35 cellular contexts compared by ENCODE assay signal in genomic region chr1:182238421-182238820, GRCh38.
"Had no signal": no experiment of that assay in that cellular context is flagged by ENCODE, and none has a peak within 500 bp of the region (broad histone marks: within the 10 kb centered on the region; RNA-seq: fewer than 3 reads in every experiment).

No MANE protein-coding gene starts in this region.

- H3K9ac ChIP-seq: KMS-11 had no signal

- H3K4me3 ChIP-seq: MG63 had no signal

- H3K4me2 ChIP-seq: KMS-11 had no signal

- DNase-seq: Karpas-422, Kasumi-1, KG1, MG63, MM.1S, MV-4-11, NCI-H1048, NCI-H1092, NCI-H1092 treated with DMSO at 0.1 percent for 48 hours, NCI-H1105, NCI-H1105 treated with DMSO at 0.1 percent for 48 hours, NCI-H1417, NCI-H1417 treated with DMSO at 0.1 percent for 48 hours, NCI-H1436, NCI-H1436 treated with DMSO at 0.1 percent for 48 hours, NCI-H146, NCI-H1694, NCI-H1694 treated with DMSO at 0.1 percent for 48 hours, NCI-H187, NCI-H187 treated with DMSO at 0.1 percent for 48 hours, NCI-H1930, NCI-H2029, NCI-H2029 treated with DMSO at 0.1 percent for 48 hours, NCI-H2081, NCI-H2081 treated with DMSO at 0.1 percent for 48 hours, NCI-H2107, NCI-H2171, NCI-H2171 treated with DMSO at 0.1 percent for 48 hours, NCI-H2227 treated with DMSO at 0.1 percent for 48 hours, NCI-H226, NCI-H345, NCI-H446, NCI-H446 treated with DMSO at 0.1 percent for 48 hours, NCI-H510A had no signal

- H3K27me3 ChIP-seq: MG63 had no signal

- H3K9me3 ChIP-seq: MG63 had no signal

- H3K36me3 ChIP-seq: MG63 had no signal

- H3K27ac ChIP-seq: KMS-11 had no signal
